20 cellular contexts compared by ENCODE assay signal in the genomic region with DNA sequence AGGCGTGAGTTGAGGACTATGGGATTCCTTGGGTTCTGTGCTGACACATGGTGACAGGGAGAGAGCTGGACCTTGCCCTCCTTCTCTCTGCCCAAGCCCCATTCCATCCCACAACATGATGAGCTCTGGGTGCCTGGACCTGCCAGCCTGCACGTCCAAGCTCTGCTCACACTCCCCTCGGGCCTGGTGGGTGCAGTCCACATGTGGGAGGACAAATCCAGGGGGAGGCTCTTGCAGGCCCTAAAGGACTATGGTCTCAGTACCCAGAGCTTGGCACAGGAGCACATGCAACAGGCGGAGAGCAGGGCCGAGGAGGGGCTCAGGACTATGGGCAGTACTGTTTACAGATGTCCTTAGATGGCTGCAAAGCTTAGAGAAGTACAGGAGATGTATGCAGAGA.
DNase-seq lines count a peak whose midpoint lies in the region; ATAC-seq lines count a peak whose summit lies in the region.
"Had no signal": no experiment of that assay in that cellular context is flagged by ENCODE, and none has a peak within 500 bp of the region (broad histone marks: within the 10 kb centered on the region; RNA-seq: fewer than 3 reads in every experiment).

No MANE protein-coding gene starts in this region.

- peaks cover 0 to 3% of the 10 kb centered on the region in 2 donors for H3K4me1 ChIP-seq in neuronal stem cell (ENCODE audit: control insufficient read depth in 2 of 2, insufficient read depth in 1 of 2, low read depth in 1 of 2, low read length in 2 of 2)
- no peaks in the 10 kb centered on the region for H3K4me1 ChIP-seq in aorta (ENCODE audit: control insufficient read depth in 1 of 2, insufficient read depth in 2 of 2, low read length in 2 of 2)

- no peaks in the 10 kb centered on the region for H3K9me3 ChIP-seq in neuronal stem cell (replicated peaks in 1 of 2; ENCODE audit: control insufficient read depth in 2 of 2, insufficient read depth in 1 of 2, low read depth in 1 of 2, low read length in 2 of 2)
- H3K9me3 ChIP-seq in aorta (ENCODE audit: control insufficient read depth, low read length): no peaks in the 10 kb centered on the region

- H3K27ac ChIP-seq in neuronal stem cell (replicated peaks; ENCODE audit: low read length) (no peak overlapping the region), aorta (ENCODE audit: low read depth in 1 of 2, low read length in 2 of 2) (no peak overlapping the region)
- H3K27ac ChIP-seq: C4-2B had no signal

- peak; percentile 40 for DNase-seq in activated CD8-positive, alpha-beta memory T cell treated with anti-CD3 and anti-CD28 coated beads, Interleukin-2, amount 50 U/mL, for 48 hours
- DNase-seq in activated CD8-positive, alpha-beta memory T cell treated with anti-CD3 and anti-CD28 coated beads, Interleukin-2, amount 10 ng/mL, durations not matched to agents 7 days and 5 days: no peak
- DNase-seq in ecto neural progenitor cell (ENCODE audit: low spot score): peak; percentile 32
- no peak for DNase-seq in neuronal stem cell (ENCODE audit: low spot score)
- no peak for DNase-seq in aorta
- DNase-seq in left ventricle myocardium superior: no peak
- DNase-seq in stimulated activated CD4-positive, alpha-beta T cell treated with anti-CD3 and anti-CD28 coated beads, Interleukin-2, amount 100 ng/mL, for 24 hours: no peak
- DNase-seq: CD8-positive, alpha-beta memory T cell; EL; GF-D8; H7; KG1; NCI-H1092 treated with DMSO at 0.1 percent for 48 hours; NCI-H1436 treated with DMSO at 0.1 percent for 48 hours; NCI-H1930; NCI-H748 treated with DMSO at 0.1 percent for 48 hours; SIG-M5 had no signal

- H3K36me3 ChIP-seq in neuronal stem cell (replicated peaks in 1 of 2; ENCODE audit: control insufficient read depth in 2 of 2, insufficient read depth in 2 of 2, low read length in 2 of 2) (peaks cover 12 to 91% of the 10 kb centered on the region in 2 donors), aorta (ENCODE audit: control insufficient read depth in 1 of 2, insufficient read depth in 2 of 2, low read length in 1 of 2) (peaks cover 5 to 12% of the 10 kb centered on the region in 2 donors)

- H4K8ac ChIP-seq in neuronal stem cell (ENCODE audit: low read depth, low read length): no peak overlapping the region

- no peak overlapping the region for H2BK120ac ChIP-seq in neuronal stem cell (ENCODE audit: low read depth, low read length)

- H2BK12ac ChIP-seq in neuronal stem cell (ENCODE audit: low read length): no peak overlapping the region

- intact Hi-C loops in aorta (cut with DNase I): loop anchor here (5.0 kb wide), 1 partner anchor 387 kb away; no protein-coding TSS in a partner anchor
- intact Hi-C loops in left ventricle myocardium superior (cut with micrococcal nuclease): loop anchor here (10.0 kb wide), 1 partner anchor 390 kb away; no protein-coding TSS in a partner anchor

- H3K4me3 ChIP-seq in neuronal stem cell (ENCODE audit: low read length in 2 of 2) (peak overlapping the region in 1 of 2 donors; percentile 5), aorta (ENCODE audit: low read length in 2 of 2) (no peak overlapping the region)

- no peaks in the 10 kb centered on the region for H3K4me1 Mint-ChIP-seq in activated CD8-positive, alpha-beta memory T cell treated with anti-CD3 and anti-CD28 coated beads, Interleukin-2, amount 10 ng/mL, durations not matched to agents 7 days and 5 days
- H3K4me1 Mint-ChIP-seq: CD8-positive, alpha-beta memory T cell had no signal

- no peak overlapping the region for H3K14ac ChIP-seq in neuronal stem cell (ENCODE audit: low read length)

- no peak overlapping the region for H2AFZ ChIP-seq in neuronal stem cell (ENCODE audit: low read length)

- H2BK5ac ChIP-seq in neuronal stem cell (ENCODE audit: low read length): no peak overlapping the region

- H3K4ac ChIP-seq in neuronal stem cell (ENCODE audit: low read length): no peak overlapping the region

- no peak overlapping the region for H4K91ac ChIP-seq in neuronal stem cell (ENCODE audit: low read depth, low read length, poor library complexity)

- H3K36me3 Mint-ChIP-seq in activated CD8-positive, alpha-beta memory T cell treated with anti-CD3 and anti-CD28 coated beads, Interleukin-2, amount 10 ng/mL, durations not matched to agents 7 days and 5 days: peaks cover 5% of the 10 kb centered on the region

- H3K9me3 Mint-ChIP-seq in activated CD8-positive, alpha-beta memory T cell treated with anti-CD3 and anti-CD28 coated beads, Interleukin-2, amount 10 ng/mL, durations not matched to agents 7 days and 5 days (ENCODE audit: low read depth): no peaks in the 10 kb centered on the region
- H3K9me3 Mint-ChIP-seq: CD8-positive, alpha-beta memory T cell had no signal

- no peaks in the 10 kb centered on the region for H3K27me3 Mint-ChIP-seq in activated CD8-positive, alpha-beta memory T cell treated with anti-CD3 and anti-CD28 coated beads, Interleukin-2, amount 10 ng/mL, durations not matched to agents 7 days and 5 days
- H3K27me3 Mint-ChIP-seq: CD8-positive, alpha-beta memory T cell had no signal

- no peak for ATAC-seq in activated CD8-positive, alpha-beta memory T cell treated with anti-CD3 and anti-CD28 coated beads, Interleukin-2, amount 10 ng/mL, durations not matched to agents 7 days and 5 days
- ATAC-seq in aorta (ENCODE audit: low FRiP score) (peak; percentile 15), GM18861 (IDR thresholded peaks at IDR 0.05; ENCODE audit: unreplicated experiment) (no peak), left ventricle myocardium superior (no peak)
- ATAC-seq: Panc1 had no signal

- no peaks in the 10 kb centered on the region for H3K27me3 ChIP-seq in neuronal stem cell (ENCODE audit: control insufficient read depth in 3 of 3, insufficient read depth in 3 of 3, low read depth in 1 of 3, low read length in 3 of 3)
- no peaks in the 10 kb centered on the region for H3K27me3 ChIP-seq in aorta (ENCODE audit: control insufficient read depth in 1 of 2, insufficient read depth in 2 of 2, low read length in 1 of 2)

- H3K4me2 ChIP-seq in neuronal stem cell (ENCODE audit: insufficient read depth, low read length, poor library complexity, severe bottlenecking): no peak overlapping the region

- no peak overlapping the region for H2AK5ac ChIP-seq in neuronal stem cell (ENCODE audit: low read depth, low read length)

- no peak overlapping the region for H2BK15ac ChIP-seq in neuronal stem cell (ENCODE audit: low read length)

- H3K27ac Mint-ChIP-seq in activated CD8-positive, alpha-beta memory T cell treated with anti-CD3 and anti-CD28 coated beads, Interleukin-2, amount 10 ng/mL, durations not matched to agents 7 days and 5 days: no peak overlapping the region

- no peak overlapping the region for H3K23ac ChIP-seq in neuronal stem cell (ENCODE audit: low read depth, low read length, poor library complexity)

- no peak overlapping the region for H3K9ac ChIP-seq in neuronal stem cell (ENCODE audit: low read depth, low read length, poor library complexity)

- H3K18ac ChIP-seq in neuronal stem cell (ENCODE audit: low read length): peak overlapping the region; percentile 25

- CTCF ChIA-PET in activated CD8-positive, alpha-beta memory T cell treated with anti-CD3 and anti-CD28 coated beads, Interleukin-2, amount 10 ng/mL, durations not matched to agents 7 days and 5 days (lab: Charles Lee): interaction anchor here (2.9 kb wide), 1 partner anchor 13 kb away, joined by 17 read pairs; no protein-coding TSS in a partner anchor

- no peaks in the 10 kb centered on the region for H3K79me1 ChIP-seq in neuronal stem cell (ENCODE audit: low read depth, low read length)

- WGBS in neuronal stem cell (ENCODE audit: extremely low coverage in 2 of 2, insufficient read length in 2 of 2, insufficient replicate concordance in 1 of 2), 2 donors: no CpG with 5 or more reads among the region's 5 CpGs
- 85% methylated on average over 5 of the region's 5 CpGs for WGBS in aorta, 2 donors

- H3K4me3 Mint-ChIP-seq in activated CD8-positive, alpha-beta memory T cell treated with anti-CD3 and anti-CD28 coated beads, Interleukin-2, amount 10 ng/mL, durations not matched to agents 7 days and 5 days: no peak overlapping the region
- H3K4me3 Mint-ChIP-seq: CD8-positive, alpha-beta memory T cell had no signal

Comparison
In these comparisons a context has a peak if more than half of its experiments do, and no peak if none do; other contexts are left out.
1. DNase-seq: peak in activated CD8-positive, alpha-beta memory T cell treated with anti-CD3 and anti-CD28 coated beads, Interleukin-2, amount 50 U/mL, for 48 hours (single experiment) and ecto neural progenitor cell (single experiment); none in activated CD8-positive, alpha-beta memory T cell treated with anti-CD3 and anti-CD28 coated beads, Interleukin-2, amount 10 ng/mL, durations not matched to agents 7 days and 5 days (single experiment), neuronal stem cell (single experiment), aorta (0 of 2), left ventricle myocardium superior (single experiment) and stimulated activated CD4-positive, alpha-beta T cell treated with anti-CD3 and anti-CD28 coated beads, Interleukin-2, amount 100 ng/mL, for 24 hours (0 of 2).